Comparison of ENCODE assay signal across 23 cellular contexts in the genomic region with DNA sequence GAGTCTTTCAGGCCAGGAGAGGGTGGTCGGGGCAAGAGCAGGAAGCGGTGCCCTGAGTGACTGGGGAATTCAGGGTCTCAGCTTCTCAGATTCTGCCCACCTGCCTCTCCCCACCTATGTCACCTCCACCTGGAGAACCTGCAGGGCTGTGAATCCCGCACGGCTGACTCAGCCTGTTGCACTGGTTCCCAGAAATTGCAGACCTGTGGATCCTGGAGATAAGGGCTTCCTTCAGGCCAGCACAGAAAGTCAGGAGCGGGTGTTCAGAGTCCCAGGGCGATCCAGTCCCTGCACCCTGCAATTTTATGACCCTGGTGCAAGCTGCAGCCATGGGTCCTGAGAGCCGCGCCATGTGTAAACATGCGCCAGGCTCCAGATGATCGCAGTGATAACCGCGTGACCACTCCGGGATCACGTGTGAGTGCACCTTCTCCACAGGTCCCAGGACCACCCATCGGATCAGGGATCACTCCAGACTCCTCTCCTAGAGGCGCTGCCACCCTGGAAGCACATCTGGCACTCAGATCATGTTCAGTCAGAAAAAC. TPM values are rescaled to one million over a fixed set of nuclear protein-coding genes. Genes with fewer than 3 reads are reported as not detected.
DNase-seq lines count a peak whose midpoint lies in the region; ATAC-seq, FAIRE-seq and TF ChIP-seq lines count a peak whose summit lies in the region.
"Had no signal": no experiment of that assay in that cellular context is flagged by ENCODE, and none has a peak within 500 bp of the region (broad histone marks: within the 10 kb centered on the region; RNA-seq: fewer than 3 reads in every experiment).

No MANE protein-coding gene starts in this region.

- intact Hi-C loops in K562 (cut with micrococcal nuclease), result no loop called here

- H4K91ac ChIP-seq in trophoblast cell (ENCODE audit: low read depth, low read length), result peak overlapping the region; percentile 65

- H3K4ac ChIP-seq in trophoblast cell (ENCODE audit: low read depth, low read length), result no peak overlapping the region

- no peak overlapping the region for H3K23ac ChIP-seq in trophoblast cell (ENCODE audit: low read length)

- no peak for TF ChIP-seq CTCF in K562 (IDR thresholded peaks at IDR 0.05 in 2 of 3, conservative IDR thresholded peaks at IDR 0.05 in 1 of 3; ENCODE audit: insufficient read depth in 2 of 3, low read depth in 1 of 3, low read length in 3 of 3)
- no peak for TF ChIP-seq CTCF in Peyer's patch (IDR thresholded peaks at IDR 0.05)

- H3K4me3 ChIP-seq in K562, result no peak overlapping the region
- H3K4me3 ChIP-seq in trophoblast cell (ENCODE audit: low read depth, low read length), result no peak overlapping the region
- no peak overlapping the region for H3K4me3 ChIP-seq in Peyer's patch
- H3K4me3 ChIP-seq: GM12878, GM23338, SK-N-MC had no signal

- TF ChIP-seq EP300 in K562 (IDR thresholded peaks at IDR 0.05; ENCODE audit: low read length), result no peak

- 1% methylated on average over 16 of the region's 16 CpGs for WGBS in K562 (ENCODE audit: insufficient coverage, low coverage, missing lambda C conversion rate)
- no CpG with 5 or more reads among the region's 16 CpGs for WGBS in trophoblast cell (ENCODE audit: extremely low coverage, insufficient coverage, insufficient read length)

- H3K36me3 ChIP-seq in K562 (ENCODE audit: control insufficient read depth, insufficient read depth, low read length), result no peaks in the 10 kb centered on the region
- no peaks in the 10 kb centered on the region for H3K36me3 ChIP-seq in trophoblast cell (ENCODE audit: control insufficient read depth in 1 of 2, insufficient read depth in 2 of 2, low read length in 2 of 2)
- H3K36me3 ChIP-seq in Peyer's patch, result no peaks in the 10 kb centered on the region

- H3K9me1 ChIP-seq in K562 (ENCODE audit: control insufficient read depth, insufficient read depth, low read length), result no peaks in the 10 kb centered on the region

- peaks cover 4% of the 10 kb centered on the region for H3K79me1 ChIP-seq in trophoblast cell (ENCODE audit: low read length)

- no peak for ATAC-seq in K562
- ATAC-seq: GM12878, GM23338, Right ventricle myocardium inferior, T-helper 17 cell had no signal

- no peaks in the 10 kb centered on the region; a peak in 1 of 5 replicates for H3K4me1 ChIP-seq in K562 (replicated peaks in 1 of 2; ENCODE audit: control insufficient read depth in 2 of 2, insufficient read depth in 2 of 2, low read length in 2 of 2)
- H3K4me1 ChIP-seq in trophoblast cell (ENCODE audit: control insufficient read depth in 1 of 2, insufficient read depth in 2 of 2, low read length in 2 of 2), result peaks cover 24 to 25% of the 10 kb centered on the region in 2 experiments
- no peaks in the 10 kb centered on the region for H3K4me1 ChIP-seq in Peyer's patch

- no peak overlapping the region for H4K12ac ChIP-seq in trophoblast cell (ENCODE audit: low read depth, low read length)

- no peak overlapping the region for H2AK5ac ChIP-seq in trophoblast cell (ENCODE audit: low read length)

- peak overlapping the region; percentile 7 for H2BK12ac ChIP-seq in trophoblast cell (ENCODE audit: low read length)

- H3K79me2 ChIP-seq in K562 (ENCODE audit: control insufficient read depth, insufficient read depth, low read length) (no peaks in the 10 kb centered on the region), trophoblast cell (ENCODE audit: control insufficient read depth, insufficient read depth, low read length, poor library complexity) (no peaks in the 10 kb centered on the region)

- no TSS peak for BruUV-seq in K562 (replicated peaks; lab: Mats Ljungman, UMichigan)

- H3K9me3 ChIP-seq in K562 (replicated peaks; ENCODE audit: control insufficient read depth, insufficient read depth, low read depth, low read length), result no peaks in the 10 kb centered on the region; the same call in 1 of the 2 replicates
- H3K9me3 ChIP-seq in trophoblast cell (ENCODE audit: insufficient read depth, low read depth, low read length), result peaks cover 5% of the 10 kb centered on the region
- no peaks in the 10 kb centered on the region for H3K9me3 ChIP-seq in Peyer's patch

- H3K9ac ChIP-seq in K562 (ENCODE audit: insufficient read depth in 1 of 2, low read depth in 2 of 2, low read length in 2 of 2) (no peak overlapping the region), trophoblast cell (ENCODE audit: low read length) (no peak overlapping the region)
- H3K9ac ChIP-seq: KMS-11 had no signal

- H3K18ac ChIP-seq in trophoblast cell (ENCODE audit: low read length), result no peak overlapping the region

- FAIRE-seq in K562 (lab: Jason Lieb, UNC) (no peak), GM12891 (lab: Jason Lieb, UNC) (no peak)
- FAIRE-seq: A204.1, D721Med, GM12878 had no signal

- H3K4me2 ChIP-seq in K562 (ENCODE audit: insufficient read depth, low read length) (no peak overlapping the region), trophoblast cell (ENCODE audit: low read length) (no peak overlapping the region)
- H3K4me2 ChIP-seq: GM23338, KMS-11 had no signal

- no peak for TF ChIP-seq RAD21 in K562 (CRISPR knock-in tag; conservative IDR thresholded peaks at IDR 0.05 in 1 of 2, IDR thresholded peaks at IDR 0.05 in 1 of 2)

- peaks cover 10% of the 10 kb centered on the region for H4K20me1 ChIP-seq in K562 (replicated peaks; ENCODE audit: control insufficient read depth, insufficient read depth, low read length)

- H4K8ac ChIP-seq in trophoblast cell (ENCODE audit: low read depth, low read length), result peak overlapping the region; percentile 43

- DNase-seq in SIG-M5 treated with dmso at 0.1 percent for 504 hours (lab: John Stamatoyannopoulos, UW; ENCODE audit: unreplicated experiment), result peak; percentile 23
- no peak for DNase-seq in SIG-M5 (lab: John Stamatoyannopoulos, UW)
- peak; percentile 59 for DNase-seq in ELF-1 (ENCODE audit: low read depth, low spot score)
- no peak for DNase-seq in K562 (ENCODE audit: extremely low read depth in 1 of 4, low spot score in 3 of 4)
- peak; percentile 70 to 74 for DNase-seq in trophoblast cell
- DNase-seq in GM12891 (ENCODE audit: insufficient read length, low spot score), result no peak
- no peak for DNase-seq in Peyer's patch
- DNase-seq: DMS79 treated with DMSO at 0.1 percent for 48 hours, HCEC 1CT, NCI-H187, NCI-H226, OCI-M1, SW 1271, T-helper 17 cell had no signal

- no peak overlapping the region for H2AFZ ChIP-seq in K562 (ENCODE audit: low read depth, low read length)
- no peak overlapping the region for H2AFZ ChIP-seq in trophoblast cell (ENCODE audit: insufficient read depth, low read length, poor library complexity)
- H2AFZ ChIP-seq: GM23338 had no signal

- TF ChIP-seq POLR2A in K562 (conservative IDR thresholded peaks at IDR 0.05) (no peak), GM12891 (IDR thresholded peaks at IDR 0.05; ENCODE audit: low read depth, low read length) (no peak), Peyer's patch (IDR thresholded peaks at IDR 0.05) (no peak)

- peak overlapping the region; percentile 18 for H2BK5ac ChIP-seq in trophoblast cell (ENCODE audit: low read depth, low read length, poor library complexity)

- H3K27ac ChIP-seq in K562 (ENCODE audit: extremely low read depth, low read depth, low read length) (no peak overlapping the region), trophoblast cell (ENCODE audit: low read depth, low read length) (peak overlapping the region; percentile 28), Peyer's patch (no peak overlapping the region)
- H3K27ac ChIP-seq: KMS-11, SK-N-MC had no signal

- in situ Hi-C loops in K562 (cut with MboI), result no loop called here

- no peak overlapping the region for H3K14ac ChIP-seq in trophoblast cell (ENCODE audit: low read length)

- CTCF ChIA-PET in K562 (lab: Yijun Ruan, JAX; ENCODE audit: low intra/inter-chr PET ratio), result no interaction called here

- POLR2A ChIA-PET in K562 (lab: Yijun Ruan, JAX), result no interaction called here

- H3K27me3 ChIP-seq in K562 (ENCODE audit: control insufficient read depth in 2 of 2, insufficient read depth in 2 of 2, low read length in 2 of 2), result peaks cover 59 to 89% of the 10 kb centered on the region in 2 experiments
- H3K27me3 ChIP-seq in trophoblast cell (ENCODE audit: insufficient read depth, low read length), result no peaks in the 10 kb centered on the region
- no peaks in the 10 kb centered on the region for H3K27me3 ChIP-seq in Peyer's patch

- peak overlapping the region; percentile 12 for H2BK120ac ChIP-seq in trophoblast cell (ENCODE audit: insufficient read depth, low read length, poor library complexity)

TF ChIP-seq in K562, 482 proteins besides CTCF, POLR2A, EP300 and RAD21 (continues in another document):
- no peak for TF ChIP-seq ZNF586 (CRISPR knock-in tag; conservative IDR thresholded peaks at IDR 0.05)
- TF ChIP-seq EZH2 (IDR thresholded peaks at IDR 0.05; ENCODE audit: borderline replicate concordance, low read depth, low read length), result 0 out of 2 replicates have a peak, but pooled peaks have one; percentile 28
- TF ChIP-seq NBN (IDR thresholded peaks at IDR 0.05; ENCODE audit: low read depth), result no peak

TF ChIP-seq in GM12891, 5 proteins besides CTCF, POLR2A, EP300 and RAD21:
- TF ChIP-seq POLR2AphosphoS5 (IDR thresholded peaks at IDR 0.05; ENCODE audit: low read depth, low read length) (no peak), TAF1 (IDR thresholded peaks at IDR 0.05; ENCODE audit: low read depth, low read length) (no peak), PAX5 (IDR thresholded peaks at IDR 0.05; ENCODE audit: insufficient read depth, low read length, severe bottlenecking) (no peak), SPI1 (IDR thresholded peaks at IDR 0.05; ENCODE audit: low read depth, low read length) (no peak), POU2F2 (IDR thresholded peaks at IDR 0.05; ENCODE audit: low read depth, low read length) (no peak)

RNA-seq across cellular contexts. Expression of a gene that starts 17.8 kb away (rescaled TPM):
- 0.21 TPM in 1 of 2 replicates, not detected in the other for total RNA-seq in K562 (2011; cell fraction: chromatin; rRNA removed; ENCODE audit: low replicate concordance)
- total RNA-seq in K562 (2011; cell fraction: nucleolus; rRNA removed), result not detected in 2 replicates
- total RNA-seq in K562 (2011; cell fraction: nucleoplasm; rRNA removed), result not detected in 2 replicates
- total RNA-seq in K562 (2014; rRNA removed) (not detected in 2 replicates), K562 (2014; rRNA removed; fragmentation: Illumina TruSeq; extraction: Trizol) (not detected in 2 replicates), K562 (2015; rRNA removed; fragmentation: Illumina TruSeq; extraction: Trizol) (not detected in 2 replicates), K562 (2021) (not detected in 2 replicates), Peyer's patch (not detected)
- polyA plus RNA-seq in K562 (2011; rRNA removed) (not detected in 2 replicates), K562 (2014; fragmentation: Illumina TruSeq; extraction: Trizol) (not detected in 2 replicates), K562 (2014; fragmentation: Nextera tagmentation; extraction: Ambion mirVana) (not detected), K562 (2014; rRNA removed) (not detected in 2 replicates)
- polyA plus RNA-seq in K562 (2011; cell fraction: cytosol; rRNA removed), result not detected in 2 replicates
- 0.10 TPM in 1 of 2 replicates, not detected in the other for polyA plus RNA-seq in K562 (2011; cell fraction: nucleus; rRNA removed)
- polyA plus RNA-seq in K562 (2012), result 0.11 TPM in 1 of 2 replicates, not detected in the other
- not detected in 2 replicates for polyA minus RNA-seq in K562 (2011; rRNA and poly(A)+ RNA removed)
- not detected in 2 replicates for polyA minus RNA-seq in K562 (2011; cell fraction: cytosol; rRNA and poly(A)+ RNA removed)
- polyA minus RNA-seq in K562 (2011; cell fraction: nucleus; rRNA and poly(A)+ RNA removed), result 0.11 TPM in 1 of 2 replicates, not detected in the other
- polyA plus RNA-seq in trophoblast cell (2013), result 25.8 and 26.3 TPM in 2 replicates
- not detected for polyA plus RNA-seq in GM12891 (2012; ENCODE audit: low read depth, missing spikeins)
- total RNA-seq: GM12878, HT1080, T-helper 17 cell had no signal
- polyA plus RNA-seq: CD14-positive monocyte, GM12878 had no signal

Comparison
In these comparisons a context has a peak if more than half of its experiments do, and no peak if none do; other contexts are left out.
1. DNase-seq: peak in SIG-M5 treated with dmso at 0.1 percent for 504 hours (single experiment), ELF-1 (single experiment) and trophoblast cell (2 of 2); none in SIG-M5 (single experiment), K562 (0 of 4), GM12891 (single experiment) and Peyer's patch (0 of 3).